Comparison of ENCODE assay signal across 25 cellular contexts in genomic region chr13:87384099-87384498, GRCh38.
"Had no signal": no experiment of that assay in that cellular context is flagged by ENCODE, and none has a peak within 500 bp of the region (broad histone marks: within the 10 kb centered on the region; RNA-seq: fewer than 3 reads in every experiment).

No MANE protein-coding gene starts in this region.

- H3K4me1 ChIP-seq: colonic mucosa, esophagus muscularis mucosa, esophagus squamous epithelium, foreskin keratinocyte, gastrocnemius medialis, gastroesophageal sphincter, heart left ventricle, heart right ventricle had no signal

- DNase-seq: colonic mucosa; cortex of kidney; dermis blood vessel endothelial cell; dorsolateral prefrontal cortex; effector CD4-positive, alpha-beta T cell; effector CD8-positive, alpha-beta T cell; effector memory CD4-positive, alpha-beta T cell; effector memory CD8-positive, alpha-beta T cell; endodermal cell; erythroblast; esophagus squamous epithelium; foreskin fibroblast; foreskin keratinocyte; foreskin melanocyte; gastrocnemius medialis; glutamatergic neuron; head of caudate nucleus; heart left ventricle; heart right ventricle had no signal

- H3K27ac ChIP-seq: colonic mucosa, coronary artery, dorsolateral prefrontal cortex, epithelial cell of prostate, esophagus muscularis mucosa, esophagus squamous epithelium, foreskin keratinocyte, gastrocnemius medialis, gastroesophageal sphincter, heart left ventricle, heart right ventricle had no signal

- H3K9me3 ChIP-seq: colonic mucosa, esophagus muscularis mucosa, esophagus squamous epithelium, gastrocnemius medialis, gastroesophageal sphincter, heart left ventricle had no signal

- H3K36me3 ChIP-seq: colonic mucosa, esophagus muscularis mucosa, esophagus squamous epithelium, gastrocnemius medialis, gastroesophageal sphincter, heart left ventricle, heart right ventricle had no signal

- H3K27me3 Mint-ChIP-seq: dendritic cell treated with granulocyte-macrophage colony-stimulating factor and Interleukin-4, amounts not matched to agents 40 ng/mL and 50 ng/mL, for 4 days; effector memory CD8-positive, alpha-beta T cell had no signal

- H3K4me3 Mint-ChIP-seq: dendritic cell treated with granulocyte-macrophage colony-stimulating factor and Interleukin-4, amounts not matched to agents 40 ng/mL and 50 ng/mL, for 4 days; effector memory CD8-positive, alpha-beta T cell; endodermal cell had no signal

- ATAC-seq: effector memory CD8-positive, alpha-beta T cell; esophagus mucosa; foreskin keratinocyte; gastrocnemius medialis; gastroesophageal sphincter; heart left ventricle; heart right ventricle had no signal

- H3K9me3 Mint-ChIP-seq: endodermal cell had no signal

- H3K4me1 Mint-ChIP-seq: endodermal cell had no signal

- H3K4me3 ChIP-seq: colonic mucosa, coronary artery, dorsolateral prefrontal cortex, esophagus muscularis mucosa, esophagus squamous epithelium, gastrocnemius medialis, gastroesophageal sphincter, heart left ventricle, heart right ventricle had no signal

- H3K27ac Mint-ChIP-seq: dendritic cell treated with granulocyte-macrophage colony-stimulating factor and Interleukin-4, amounts not matched to agents 40 ng/mL and 50 ng/mL, for 4 days; effector memory CD8-positive, alpha-beta T cell; endodermal cell had no signal
